10 cellular contexts compared by ENCODE assay signal in genomic region chr12:89427508-89428156, GRCh38.
A peak's percentile ranks its signal among the peaks of the same experiment; 100 is the strongest.
DNase-seq lines count a peak whose midpoint lies in the region; ATAC-seq and TF ChIP-seq lines count a peak whose summit lies in the region.
"Had no signal": no experiment of that assay in that cellular context is flagged by ENCODE, and none has a peak within 500 bp of the region (broad histone marks: within the 10 kb centered on the region; RNA-seq: fewer than 3 reads in every experiment).

No MANE protein-coding gene starts in this region.

- TF ChIP-seq POLR2A in vagina (IDR thresholded peaks at IDR 0.05) = no peak

- no peaks in the 10 kb centered on the region for H3K9me3 ChIP-seq in vagina

- H3K4me1 ChIP-seq in vagina = no peaks in the 10 kb centered on the region

- peaks cover 48% of the 10 kb centered on the region for H3K4me1 Mint-ChIP-seq in T-helper 2 cell treated with Interferon-gamma antibody and Interleukin-4, amounts not matched to agents 5 μg/mL and 100 μg/mL, for 36 hours (ENCODE audit: low read depth)

- H3K27me3 ChIP-seq in vagina = no peaks in the 10 kb centered on the region

- peak overlapping the region; percentile 64 for H3K4me3 Mint-ChIP-seq in T-helper 2 cell treated with Interferon-gamma antibody and Interleukin-4, amounts not matched to agents 5 μg/mL and 100 μg/mL, for 36 hours
- H3K4me3 Mint-ChIP-seq: activated naive CD8-positive, alpha-beta T cell had no signal

- H3K27me3 Mint-ChIP-seq in T-helper 2 cell treated with Interferon-gamma antibody and Interleukin-4, amounts not matched to agents 5 μg/mL and 100 μg/mL, for 36 hours (ENCODE audit: low read depth) = no peaks in the 10 kb centered on the region
- H3K27me3 Mint-ChIP-seq: activated naive CD8-positive, alpha-beta T cell had no signal

- no peak for TF ChIP-seq CTCF in vagina (IDR thresholded peaks at IDR 0.05)
- no peak for TF ChIP-seq CTCF in GM13977 (IDR thresholded peaks at IDR 0.05; ENCODE audit: extremely low read depth, insufficient read depth, missing control alignments)

- in situ Hi-C loops in GM13977 (cut with MboI; ENCODE audit: low pct_unique_long_range_greater_than_20kb, low sequenced_read_pairs, unreplicated experiment) = no loop called here

- no peak overlapping the region for H3K4me3 ChIP-seq in vagina

- peak overlapping the region; percentile 89 for H3K27ac Mint-ChIP-seq in T-helper 2 cell treated with Interferon-gamma antibody and Interleukin-4, amounts not matched to agents 5 μg/mL and 100 μg/mL, for 36 hours
- H3K27ac Mint-ChIP-seq: activated naive CD8-positive, alpha-beta T cell had no signal

- peaks cover 0 to 5% of the 10 kb centered on the region in 2 donors for H3K36me3 ChIP-seq in vagina

- no peak overlapping the region for H3K27ac ChIP-seq in vagina

- H3K9me3 Mint-ChIP-seq in T-helper 2 cell treated with Interferon-gamma antibody and Interleukin-4, amounts not matched to agents 5 μg/mL and 100 μg/mL, for 36 hours = peaks cover 3% of the 10 kb centered on the region

- DNase-seq in CD1c-positive myeloid dendritic cell (ENCODE audit: extremely low spot score) (peak; percentile 63), vagina (ENCODE audit: extremely low spot score in 2 of 2) (no peak), NCI-H526 treated with DMSO at 0.1 percent for 48 hours (lab: John Stamatoyannopoulos, UW) (no peak), amniotic stem cell (lab: John Stamatoyannopoulos, UW) (no peak), GM13977 (ENCODE audit: low spot score) (no peak)
- DNase-seq in T-helper 2 cell treated with Interferon-gamma antibody and Interleukin-4, amounts not matched to agents 5 μg/mL and 100 μg/mL, for 36 hours (ENCODE audit: low spot score) = peak; percentile 22
- DNase-seq: NCI-H2029 had no signal

- ATAC-seq in GM19035 (IDR thresholded peaks at IDR 0.05; ENCODE audit: unreplicated experiment) (peak; percentile 96), HG03025 (IDR thresholded peaks at IDR 0.05; ENCODE audit: low FRiP score, unreplicated experiment) (peak; percentile 97)

- intact Hi-C loops in vagina (cut with DNase I) = no loop called here

- peaks cover 46% of the 10 kb centered on the region for H3K36me3 Mint-ChIP-seq in T-helper 2 cell treated with Interferon-gamma antibody and Interleukin-4, amounts not matched to agents 5 μg/mL and 100 μg/mL, for 36 hours (ENCODE audit: low read depth)

Comparison
In these comparisons a context has a peak if more than half of its experiments do, and no peak if none do; other contexts are left out.
1. DNase-seq: peak in CD1c-positive myeloid dendritic cell (single experiment) and T-helper 2 cell treated with Interferon-gamma antibody and Interleukin-4, amounts not matched to agents 5 μg/mL and 100 μg/mL, for 36 hours (single experiment); none in vagina (0 of 2), NCI-H526 treated with DMSO at 0.1 percent for 48 hours (single experiment), amniotic stem cell (single experiment) and GM13977 (single experiment).